Comparison of ENCODE assay signal across 8 cellular contexts in the genomic region with DNA sequence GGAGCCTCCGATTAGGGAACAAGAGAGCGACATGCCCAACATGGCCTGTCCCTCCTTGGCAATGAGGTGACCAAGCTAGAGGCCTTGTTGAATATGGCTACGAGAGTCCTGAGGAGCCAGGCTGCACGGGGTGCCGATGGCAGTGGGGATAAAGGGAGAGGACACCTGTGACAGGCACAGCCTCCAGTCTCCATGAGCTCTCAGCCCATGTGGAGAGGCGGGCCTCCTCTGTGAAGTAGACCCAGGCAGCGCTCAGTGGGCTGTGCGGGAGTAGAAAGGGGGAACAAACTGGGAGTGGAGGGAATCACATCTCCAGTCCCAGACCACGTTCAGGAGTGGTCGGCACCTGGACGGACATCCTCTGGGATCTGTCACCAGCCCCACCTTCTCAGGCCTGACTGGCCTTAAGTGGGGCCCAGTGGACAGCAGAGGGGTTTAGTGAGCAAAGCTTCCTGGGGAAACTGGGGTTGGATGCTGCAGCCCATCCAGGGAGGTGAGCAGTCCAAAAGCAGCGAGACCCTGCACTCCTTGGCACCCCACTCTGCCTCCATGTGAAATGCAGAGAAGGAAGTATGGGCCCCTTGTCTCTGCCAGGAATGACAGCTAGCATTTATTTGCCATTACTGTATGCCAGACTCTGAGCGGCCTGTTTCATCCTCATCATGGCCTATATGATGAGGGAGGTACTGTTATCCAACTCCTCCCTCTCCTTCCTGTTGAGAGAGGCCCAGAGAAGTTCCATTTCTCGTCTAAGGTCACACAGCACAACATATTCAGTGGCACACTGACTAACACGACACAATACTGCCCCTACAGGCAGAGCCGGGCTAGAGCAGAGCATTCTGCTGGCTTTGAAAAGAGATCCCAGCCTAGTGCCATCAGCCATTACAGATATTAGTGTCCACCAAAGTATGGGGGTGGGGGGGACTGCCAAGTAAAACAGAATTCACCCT. TPM values are rescaled to one million over a fixed set of nuclear protein-coding genes. Genes with fewer than 3 reads are reported as not detected.
DNase-seq lines count a peak whose midpoint lies in the region; ATAC-seq and TF ChIP-seq lines count a peak whose summit lies in the region.

No MANE protein-coding gene starts in this region.

- H3K27me3 ChIP-seq in AG04450 (ENCODE audit: control insufficient read depth, insufficient read depth, low read length): no peaks in the 10 kb centered on the region

- TF ChIP-seq CTCF in AG04450 (IDR thresholded peaks at IDR 0.05; ENCODE audit: low read depth, low read length): peak; percentile 87

- H3K9me3 Mint-ChIP-seq in activated CD4-positive, alpha-beta T cell treated with anti-CD3 and anti-CD28 coated beads for 36 hours (ENCODE audit: low read depth): no peaks in the 10 kb centered on the region

- CTCF ChIA-PET in AG04450 (lab: Charles Lee): interaction anchor here (0.7 to 3.4 kb wide), 23 partner anchors 24 to 129 kb away, joined by 3 to 16 read pairs (median 4); partner anchors contain the start of gene COL1A1
- CTCF ChIA-PET in activated CD4-positive, alpha-beta T cell treated with anti-CD3 and anti-CD28 coated beads for 36 hours (lab: Charles Lee): interaction anchor here (0.7 to 3.7 kb wide), 13 partner anchors 12 to 176 kb away, joined by 3 to 29 read pairs (median 3); partner anchors contain the start of gene COL1A1

- peak; percentile 58 for ATAC-seq in GM18867 (IDR thresholded peaks at IDR 0.05; ENCODE audit: unreplicated experiment)
- ATAC-seq in activated CD4-positive, alpha-beta T cell treated with anti-CD3 and anti-CD28 coated beads for 36 hours: peak; percentile 97

- peaks cover 16% of the 10 kb centered on the region for H3K27me3 Mint-ChIP-seq in activated CD4-positive, alpha-beta T cell treated with anti-CD3 and anti-CD28 coated beads for 36 hours

- peak overlapping the region; percentile 57 for H3K4me3 ChIP-seq in AG04450 (ENCODE audit: low read depth, low read length)

- DNase-seq in AG04450 (ENCODE audit: low read depth, low spot score) (peak; percentile 48), NCI-H2227 (lab: John Stamatoyannopoulos, UW; ENCODE audit: unreplicated experiment) (peak; percentile 65), ecto neural progenitor cell (ENCODE audit: low spot score) (peak; percentile 80), medulla oblongata (ENCODE audit: extremely low spot score) (peak; percentile 57), OCI-M2 (lab: John Stamatoyannopoulos, UW; ENCODE audit: unreplicated experiment) (no peak)
- DNase-seq in activated CD4-positive, alpha-beta T cell treated with anti-CD3 and anti-CD28 coated beads for 36 hours: peak; percentile 86
- DNase-seq in stimulated activated CD4-positive, alpha-beta T cell treated with anti-CD3 and anti-CD28 coated beads, TNF-alpha, amount 100 ng/mL, for 48 hours (ENCODE audit: low read depth in 3 of 3): peak; percentile 43 to 48 (median 47)

- no peak overlapping the region for H3K27ac Mint-ChIP-seq in activated CD4-positive, alpha-beta T cell treated with anti-CD3 and anti-CD28 coated beads for 36 hours

- H3K4me3 Mint-ChIP-seq in activated CD4-positive, alpha-beta T cell treated with anti-CD3 and anti-CD28 coated beads for 36 hours: no peak overlapping the region

- peak overlapping the region; percentile 91 for H3K27ac ChIP-seq in AG04450 (ENCODE audit: low read depth, low read length)

- peaks cover 5% of the 10 kb centered on the region for H3K4me1 Mint-ChIP-seq in activated CD4-positive, alpha-beta T cell treated with anti-CD3 and anti-CD28 coated beads for 36 hours

- H3K9me3 ChIP-seq in AG04450 (ENCODE audit: control insufficient read depth, insufficient read depth, low read length): no peaks in the 10 kb centered on the region

- POLR2A ChIA-PET in AG04450 (lab: Yijun Ruan, JAX): interaction anchor here (0.6 to 19.0 kb wide), 12 partner anchors 28 to 96 kb away, joined by 3 to 654 read pairs (median 20); partner anchors contain the start of gene COL1A1
- POLR2A ChIA-PET in activated CD4-positive, alpha-beta T cell treated with anti-CD3 and anti-CD28 coated beads for 36 hours (lab: Charles Lee): no interaction called here

- intact Hi-C loops in activated CD4-positive, alpha-beta T cell treated with anti-CD3 and anti-CD28 coated beads for 36 hours (cut with DNase I, micrococcal nuclease): loop anchor here in 1 of 2 experiments (1.0 to 2.0 kb wide), 2 partner anchors 27 to 68 kb away; partner anchors contain the start of gene COL1A1

- no peaks in the 10 kb centered on the region for H3K36me3 Mint-ChIP-seq in activated CD4-positive, alpha-beta T cell treated with anti-CD3 and anti-CD28 coated beads for 36 hours (ENCODE audit: low read depth)

RNA-seq across cellular contexts. Expression of gene TMEM92, which starts 4.5 kb away (rescaled TPM):
- 0.47 and 0.96 TPM in 2 replicates for polyA plus RNA-seq in AG04450 (2011; rRNA removed)
- 0.48 and 0.55 TPM in 2 replicates for polyA minus RNA-seq in AG04450 (2011; rRNA and poly(A)+ RNA removed)
- total RNA-seq in activated CD4-positive, alpha-beta T cell treated with anti-CD3 and anti-CD28 coated beads for 36 hours: under 1 TPM; 0.23 TPM
